Comparison of ENCODE assay signal across 1 cellular context in genomic region chr19:3407556-3408516, GRCh38.
A peak's percentile ranks its signal among the peaks of the same experiment; 100 is the strongest.
TF ChIP-seq lines count a peak whose summit lies in the region.

No MANE protein-coding gene starts in this region.

TF ChIP-seq in HepG2, 621 proteins besides CTCF, POLR2A, EP300 and RAD21 (continued from another document):
- TF ChIP-seq, protein P1, sequence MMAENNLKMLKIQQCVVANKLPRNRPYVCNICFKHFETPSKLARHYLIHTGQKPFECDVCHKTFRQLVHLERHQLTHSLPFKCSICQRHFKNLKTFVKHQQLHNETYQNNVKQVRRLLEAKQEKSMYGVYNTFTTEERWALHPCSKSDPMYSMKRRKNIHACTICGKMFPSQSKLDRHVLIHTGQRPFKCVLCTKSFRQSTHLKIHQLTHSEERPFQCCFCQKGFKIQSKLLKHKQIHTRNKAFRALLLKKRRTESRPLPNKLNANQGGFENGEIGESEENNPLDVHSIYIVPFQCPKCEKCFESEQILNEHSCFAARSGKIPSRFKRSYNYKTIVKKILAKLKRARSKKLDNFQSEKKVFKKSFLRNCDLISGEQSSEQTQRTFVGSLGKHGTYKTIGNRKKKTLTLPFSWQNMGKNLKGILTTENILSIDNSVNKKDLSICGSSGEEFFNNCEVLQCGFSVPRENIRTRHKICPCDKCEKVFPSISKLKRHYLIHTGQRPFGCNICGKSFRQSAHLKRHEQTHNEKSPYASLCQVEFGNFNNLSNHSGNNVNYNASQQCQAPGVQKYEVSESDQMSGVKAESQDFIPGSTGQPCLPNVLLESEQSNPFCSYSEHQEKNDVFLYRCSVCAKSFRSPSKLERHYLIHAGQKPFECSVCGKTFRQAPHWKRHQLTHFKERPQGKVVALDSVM (CRISPR knock-in tag; IDR thresholded peaks at IDR 0.05), result peak; percentile 35; the same call in 1 of the 2 replicates
- TF ChIP-seq LBX2 (CRISPR knock-in tag; IDR thresholded peaks at IDR 0.05; ENCODE audit: borderline replicate concordance) (no peak), MLX (CRISPR knock-in tag; IDR thresholded peaks at IDR 0.05) (0 out of 2 replicates have a peak, but pooled peaks have one; percentile 13), ZFX (CRISPR knock-in tag; IDR thresholded peaks at IDR 0.05; ENCODE audit: low read depth) (peak; percentile 13; the same call in 1 of the 2 replicates), RBM22 (optimal IDR thresholded peaks at IDR 0.05; ENCODE audit: low read length) (no peak), HDAC2 (CRISPR knock-in tag; IDR thresholded peaks at IDR 0.05) (peak; percentile 29; the same call in 1 of the 2 replicates), PPARG (CRISPR knock-in tag; conservative IDR thresholded peaks at IDR 0.05) (peak; percentile 94), GABPA (IDR thresholded peaks at IDR 0.05; ENCODE audit: low read depth, low read length) (no peak), GABPA (CRISPR knock-in tag; IDR thresholded peaks at IDR 0.05; ENCODE audit: low read depth) (no peak), ZFP91 (CRISPR knock-in tag; IDR thresholded peaks at IDR 0.05; ENCODE audit: borderline replicate concordance) (peak; percentile 30; the same call in 1 of the 2 replicates), SAP130 (CRISPR knock-in tag; IDR thresholded peaks at IDR 0.05; ENCODE audit: low read depth) (peak; percentile 19; the same call in 1 of the 2 replicates), NCOA5 (CRISPR knock-in tag; IDR thresholded peaks at IDR 0.05) (no peak), ZMYM3 (CRISPR knock-in tag; IDR thresholded peaks at IDR 0.05) (peak; percentile 87), ZBTB38 (CRISPR knock-in tag; IDR thresholded peaks at IDR 0.05) (0 out of 2 replicates have a peak, but pooled peaks have one; percentile 17), RXRA (CRISPR knock-in tag; IDR thresholded peaks at IDR 0.05) (peak; percentile 51; the same call in 1 of the 2 replicates), NFIB (CRISPR knock-in tag; IDR thresholded peaks at IDR 0.05; ENCODE audit: borderline replicate concordance) (no peak), ZNF441 (CRISPR knock-in tag; IDR thresholded peaks at IDR 0.05; ENCODE audit: borderline replicate concordance) (no peak), ATF2 (CRISPR knock-in tag; IDR thresholded peaks at IDR 0.05) (peak; percentile 27; the same call in 1 of the 2 replicates), RARA (CRISPR knock-in tag; IDR thresholded peaks at IDR 0.05) (peak; percentile 66)
